Comparison of ENCODE assay signal across 1 cellular context in the genomic region with DNA sequence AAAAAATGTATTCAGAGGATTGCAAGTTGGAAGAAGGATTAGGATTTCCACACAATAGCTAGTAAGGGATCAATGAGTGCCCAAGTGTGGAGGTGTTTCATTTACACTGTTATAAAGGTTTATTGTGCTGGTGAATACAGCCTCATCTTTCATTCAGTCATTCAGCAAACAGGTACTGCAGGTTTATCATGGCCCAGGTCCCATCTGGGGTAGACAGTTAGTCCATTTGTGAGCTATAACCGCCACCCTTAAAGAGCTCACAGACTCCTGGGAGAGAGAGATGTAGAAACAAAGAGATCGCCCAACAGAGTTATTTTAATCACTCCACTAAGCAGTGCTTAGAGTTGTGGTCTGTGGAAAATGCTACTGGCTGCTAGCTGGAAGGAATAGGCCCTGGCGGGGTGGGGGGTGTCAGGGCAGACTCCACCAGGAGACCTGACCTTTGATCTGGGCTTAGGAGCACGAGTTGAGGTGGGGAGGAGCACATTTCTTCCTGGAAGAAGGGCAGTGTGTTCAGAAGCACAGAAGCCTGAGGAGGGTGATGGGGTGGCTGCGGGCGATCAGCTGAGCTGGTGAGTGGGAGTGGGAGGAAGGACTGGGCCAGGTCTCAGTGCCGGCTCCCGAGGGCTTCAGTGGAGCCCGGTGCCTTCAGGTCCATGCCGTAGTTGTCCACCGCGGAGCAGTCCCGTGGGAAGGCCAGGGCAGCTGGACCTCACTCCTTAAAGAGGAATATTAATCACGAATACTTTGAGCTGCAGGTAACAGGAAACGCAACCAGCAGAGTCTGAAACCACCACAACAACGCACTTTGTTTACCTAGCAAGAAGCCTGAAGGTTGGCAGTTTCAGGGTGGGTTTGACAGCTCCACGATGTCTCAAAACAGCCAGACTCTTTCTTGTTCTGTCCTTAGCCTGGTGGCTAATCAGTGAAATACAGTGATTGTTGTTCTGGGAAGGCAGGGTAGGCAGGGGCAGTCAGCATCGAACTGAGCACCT.
TF ChIP-seq lines count a peak whose summit lies in the region.

No MANE protein-coding gene starts in this region.

TF ChIP-seq in GM12878, 131 proteins besides CTCF, POLR2A, EP300 and RAD21 (continues in another document):
- TF ChIP-seq RELB (IDR thresholded peaks at IDR 0.05; ENCODE audit: low read depth) (0 out of 2 replicates have a peak, but pooled peaks have one; percentile 14), YY1 (IDR thresholded peaks at IDR 0.05; ENCODE audit: low read depth, low read length) (no peak), FOXM1 (IDR thresholded peaks at IDR 0.05; ENCODE audit: low read depth, low read length) (no peak), IKZF2 (IDR thresholded peaks at IDR 0.05) (peak; percentile 55 to 58; a peak in 2 of 4 replicates), JUND (IDR thresholded peaks at IDR 0.05; ENCODE audit: low read depth, low read length) (no peak), KDM1A (IDR thresholded peaks at IDR 0.05; ENCODE audit: borderline replicate concordance) (no peak), WRNIP1 (IDR thresholded peaks at IDR 0.05; ENCODE audit: borderline replicate concordance, low read depth, low read length) (no peak), MYC (IDR thresholded peaks at IDR 0.05; ENCODE audit: insufficient read depth, insufficient read length, insufficient replicate concordance, low read length, severe bottlenecking) (no peak), SIN3A (IDR thresholded peaks at IDR 0.05; ENCODE audit: low read depth, low read length) (no peak; the same call in 1 of the 2 replicates), ZSCAN29 (IDR thresholded peaks at IDR 0.05) (no peak), RCOR1 (conservative IDR thresholded peaks at IDR 0.05; ENCODE audit: low read depth, low read length) (no peak), PAX5 (IDR thresholded peaks at IDR 0.05; ENCODE audit: borderline replicate concordance, low read depth, low read length) (no peak), MTA2 (IDR thresholded peaks at IDR 0.05; ENCODE audit: low read depth) (0 out of 2 replicates have a peak, but pooled peaks have one; percentile 14), CREB1 (IDR thresholded peaks at IDR 0.05; ENCODE audit: low read depth) (no peak), KLF5 (IDR thresholded peaks at IDR 0.05; ENCODE audit: partially characterized antibody) (no peak), BMI1 (IDR thresholded peaks at IDR 0.05; ENCODE audit: borderline replicate concordance) (no peak), IKZF1 (conservative IDR thresholded peaks at IDR 0.05) (peak; percentile 68), CUX1 (IDR thresholded peaks at IDR 0.05; ENCODE audit: insufficient replicate concordance, low read depth, low read length) (no peak), NR2C2 (IDR thresholded peaks at IDR 0.05; ENCODE audit: borderline replicate concordance, control insufficient read depth, insufficient read length, low read depth) (no peak), SRF (IDR thresholded peaks at IDR 0.05; ENCODE audit: low read depth in 2 of 2, low read length in 2 of 2) (no peak), SMAD5 (IDR thresholded peaks at IDR 0.05; ENCODE audit: low read depth) (no peak), RAD51 (IDR thresholded peaks at IDR 0.05) (no peak), LARP7 (IDR thresholded peaks at IDR 0.05) (no peak)
- TF ChIP-seq, protein P1, sequence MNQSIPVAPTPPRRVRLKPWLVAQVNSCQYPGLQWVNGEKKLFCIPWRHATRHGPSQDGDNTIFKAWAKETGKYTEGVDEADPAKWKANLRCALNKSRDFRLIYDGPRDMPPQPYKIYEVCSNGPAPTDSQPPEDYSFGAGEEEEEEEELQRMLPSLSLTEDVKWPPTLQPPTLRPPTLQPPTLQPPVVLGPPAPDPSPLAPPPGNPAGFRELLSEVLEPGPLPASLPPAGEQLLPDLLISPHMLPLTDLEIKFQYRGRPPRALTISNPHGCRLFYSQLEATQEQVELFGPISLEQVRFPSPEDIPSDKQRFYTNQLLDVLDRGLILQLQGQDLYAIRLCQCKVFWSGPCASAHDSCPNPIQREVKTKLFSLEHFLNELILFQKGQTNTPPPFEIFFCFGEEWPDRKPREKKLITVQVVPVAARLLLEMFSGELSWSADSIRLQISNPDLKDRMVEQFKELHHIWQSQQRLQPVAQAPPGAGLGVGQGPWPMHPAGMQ (IDR thresholded peaks at IDR 0.05; ENCODE audit: borderline replicate concordance): no peak
- TF ChIP-seq, protein P2, sequence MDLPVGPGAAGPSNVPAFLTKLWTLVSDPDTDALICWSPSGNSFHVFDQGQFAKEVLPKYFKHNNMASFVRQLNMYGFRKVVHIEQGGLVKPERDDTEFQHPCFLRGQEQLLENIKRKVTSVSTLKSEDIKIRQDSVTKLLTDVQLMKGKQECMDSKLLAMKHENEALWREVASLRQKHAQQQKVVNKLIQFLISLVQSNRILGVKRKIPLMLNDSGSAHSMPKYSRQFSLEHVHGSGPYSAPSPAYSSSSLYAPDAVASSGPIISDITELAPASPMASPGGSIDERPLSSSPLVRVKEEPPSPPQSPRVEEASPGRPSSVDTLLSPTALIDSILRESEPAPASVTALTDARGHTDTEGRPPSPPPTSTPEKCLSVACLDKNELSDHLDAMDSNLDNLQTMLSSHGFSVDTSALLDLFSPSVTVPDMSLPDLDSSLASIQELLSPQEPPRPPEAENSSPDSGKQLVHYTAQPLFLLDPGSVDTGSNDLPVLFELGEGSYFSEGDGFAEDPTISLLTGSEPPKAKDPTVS (IDR thresholded peaks at IDR 0.05; ENCODE audit: low read depth, low read length): no peak
- TF ChIP-seq, protein P3, sequence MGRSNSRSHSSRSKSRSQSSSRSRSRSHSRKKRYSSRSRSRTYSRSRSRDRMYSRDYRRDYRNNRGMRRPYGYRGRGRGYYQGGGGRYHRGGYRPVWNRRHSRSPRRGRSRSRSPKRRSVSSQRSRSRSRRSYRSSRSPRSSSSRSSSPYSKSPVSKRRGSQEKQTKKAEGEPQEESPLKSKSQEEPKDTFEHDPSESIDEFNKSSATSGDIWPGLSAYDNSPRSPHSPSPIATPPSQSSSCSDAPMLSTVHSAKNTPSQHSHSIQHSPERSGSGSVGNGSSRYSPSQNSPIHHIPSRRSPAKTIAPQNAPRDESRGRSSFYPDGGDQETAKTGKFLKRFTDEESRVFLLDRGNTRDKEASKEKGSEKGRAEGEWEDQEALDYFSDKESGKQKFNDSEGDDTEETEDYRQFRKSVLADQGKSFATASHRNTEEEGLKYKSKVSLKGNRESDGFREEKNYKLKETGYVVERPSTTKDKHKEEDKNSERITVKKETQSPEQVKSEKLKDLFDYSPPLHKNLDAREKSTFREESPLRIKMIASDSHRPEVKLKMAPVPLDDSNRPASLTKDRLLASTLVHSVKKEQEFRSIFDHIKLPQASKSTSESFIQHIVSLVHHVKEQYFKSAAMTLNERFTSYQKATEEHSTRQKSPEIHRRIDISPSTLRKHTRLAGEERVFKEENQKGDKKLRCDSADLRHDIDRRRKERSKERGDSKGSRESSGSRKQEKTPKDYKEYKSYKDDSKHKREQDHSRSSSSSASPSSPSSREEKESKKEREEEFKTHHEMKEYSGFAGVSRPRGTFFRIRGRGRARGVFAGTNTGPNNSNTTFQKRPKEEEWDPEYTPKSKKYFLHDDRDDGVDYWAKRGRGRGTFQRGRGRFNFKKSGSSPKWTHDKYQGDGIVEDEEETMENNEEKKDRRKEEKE (IDR thresholded peaks at IDR 0.05): no peak
- TF ChIP-seq, protein P4, sequence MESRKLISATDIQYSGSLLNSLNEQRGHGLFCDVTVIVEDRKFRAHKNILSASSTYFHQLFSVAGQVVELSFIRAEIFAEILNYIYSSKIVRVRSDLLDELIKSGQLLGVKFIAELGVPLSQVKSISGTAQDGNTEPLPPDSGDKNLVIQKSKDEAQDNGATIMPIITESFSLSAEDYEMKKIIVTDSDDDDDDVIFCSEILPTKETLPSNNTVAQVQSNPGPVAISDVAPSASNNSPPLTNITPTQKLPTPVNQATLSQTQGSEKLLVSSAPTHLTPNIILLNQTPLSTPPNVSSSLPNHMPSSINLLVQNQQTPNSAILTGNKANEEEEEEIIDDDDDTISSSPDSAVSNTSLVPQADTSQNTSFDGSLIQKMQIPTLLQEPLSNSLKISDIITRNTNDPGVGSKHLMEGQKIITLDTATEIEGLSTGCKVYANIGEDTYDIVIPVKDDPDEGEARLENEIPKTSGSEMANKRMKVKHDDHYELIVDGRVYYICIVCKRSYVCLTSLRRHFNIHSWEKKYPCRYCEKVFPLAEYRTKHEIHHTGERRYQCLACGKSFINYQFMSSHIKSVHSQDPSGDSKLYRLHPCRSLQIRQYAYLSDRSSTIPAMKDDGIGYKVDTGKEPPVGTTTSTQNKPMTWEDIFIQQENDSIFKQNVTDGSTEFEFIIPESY (IDR thresholded peaks at IDR 0.05): no peak
- TF ChIP-seq, protein P5, sequence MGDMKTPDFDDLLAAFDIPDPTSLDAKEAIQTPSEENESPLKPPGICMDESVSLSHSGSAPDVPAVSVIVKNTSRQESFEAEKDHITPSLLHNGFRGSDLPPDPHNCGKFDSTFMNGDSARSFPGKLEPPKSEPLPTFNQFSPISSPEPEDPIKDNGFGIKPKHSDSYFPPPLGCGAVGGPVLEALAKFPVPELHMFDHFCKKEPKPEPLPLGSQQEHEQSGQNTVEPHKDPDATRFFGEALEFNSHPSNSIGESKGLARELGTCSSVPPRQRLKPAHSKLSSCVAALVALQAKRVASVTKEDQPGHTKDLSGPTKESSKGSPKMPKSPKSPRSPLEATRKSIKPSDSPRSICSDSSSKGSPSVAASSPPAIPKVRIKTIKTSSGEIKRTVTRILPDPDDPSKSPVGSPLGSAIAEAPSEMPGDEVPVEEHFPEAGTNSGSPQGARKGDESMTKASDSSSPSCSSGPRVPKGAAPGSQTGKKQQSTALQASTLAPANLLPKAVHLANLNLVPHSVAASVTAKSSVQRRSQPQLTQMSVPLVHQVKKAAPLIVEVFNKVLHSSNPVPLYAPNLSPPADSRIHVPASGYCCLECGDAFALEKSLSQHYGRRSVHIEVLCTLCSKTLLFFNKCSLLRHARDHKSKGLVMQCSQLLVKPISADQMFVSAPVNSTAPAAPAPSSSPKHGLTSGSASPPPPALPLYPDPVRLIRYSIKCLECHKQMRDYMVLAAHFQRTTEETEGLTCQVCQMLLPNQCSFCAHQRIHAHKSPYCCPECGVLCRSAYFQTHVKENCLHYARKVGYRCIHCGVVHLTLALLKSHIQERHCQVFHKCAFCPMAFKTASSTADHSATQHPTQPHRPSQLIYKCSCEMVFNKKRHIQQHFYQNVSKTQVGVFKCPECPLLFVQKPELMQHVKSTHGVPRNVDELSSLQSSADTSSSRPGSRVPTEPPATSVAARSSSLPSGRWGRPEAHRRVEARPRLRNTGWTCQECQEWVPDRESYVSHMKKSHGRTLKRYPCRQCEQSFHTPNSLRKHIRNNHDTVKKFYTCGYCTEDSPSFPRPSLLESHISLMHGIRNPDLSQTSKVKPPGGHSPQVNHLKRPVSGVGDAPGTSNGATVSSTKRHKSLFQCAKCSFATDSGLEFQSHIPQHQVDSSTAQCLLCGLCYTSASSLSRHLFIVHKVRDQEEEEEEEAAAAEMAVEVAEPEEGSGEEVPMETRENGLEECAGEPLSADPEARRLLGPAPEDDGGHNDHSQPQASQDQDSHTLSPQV (IDR thresholded peaks at IDR 0.05): no peak
- TF ChIP-seq, protein P6, sequence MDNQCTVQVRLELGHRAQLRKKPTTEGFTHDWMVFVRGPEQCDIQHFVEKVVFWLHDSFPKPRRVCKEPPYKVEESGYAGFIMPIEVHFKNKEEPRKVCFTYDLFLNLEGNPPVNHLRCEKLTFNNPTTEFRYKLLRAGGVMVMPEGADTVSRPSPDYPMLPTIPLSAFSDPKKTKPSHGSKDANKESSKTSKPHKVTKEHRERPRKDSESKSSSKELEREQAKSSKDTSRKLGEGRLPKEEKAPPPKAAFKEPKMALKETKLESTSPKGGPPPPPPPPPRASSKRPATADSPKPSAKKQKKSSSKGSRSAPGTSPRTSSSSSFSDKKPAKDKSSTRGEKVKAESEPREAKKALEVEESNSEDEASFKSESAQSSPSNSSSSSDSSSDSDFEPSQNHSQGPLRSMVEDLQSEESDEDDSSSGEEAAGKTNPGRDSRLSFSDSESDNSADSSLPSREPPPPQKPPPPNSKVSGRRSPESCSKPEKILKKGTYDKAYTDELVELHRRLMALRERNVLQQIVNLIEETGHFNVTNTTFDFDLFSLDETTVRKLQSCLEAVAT (IDR thresholded peaks at IDR 0.05): peak; percentile 31; the same call in 1 of the 2 replicates
